10 cellular contexts compared by ENCODE assay signal in genomic region chr5:14173419-14174234, GRCh38. TPM values are rescaled to one million over a fixed set of nuclear protein-coding genes. Genes with fewer than 3 reads are reported as not detected.
DNase-seq lines count a peak whose midpoint lies in the region; ATAC-seq, FAIRE-seq and TF ChIP-seq lines count a peak whose summit lies in the region.
"Had no signal": no experiment of that assay in that cellular context is flagged by ENCODE, and none has a peak within 500 bp of the region (broad histone marks: within the 10 kb centered on the region; RNA-seq: fewer than 3 reads in every experiment).

No MANE protein-coding gene starts in this region.

- H3K4me3 ChIP-seq in GM12878, result peak overlapping the region; percentile 62
- H3K4me3 ChIP-seq: tibial artery had no signal

- no peaks in the 10 kb centered on the region for H3K9me3 Mint-ChIP-seq in nephron progenitor cell
- H3K9me3 Mint-ChIP-seq: activated T-cell treated with anti-CD3 and anti-CD28 coated beads, Interleukin-2, amount 50 U/mL, for 72 hours had no signal

- H4K20me1 ChIP-seq in GM12878 (ENCODE audit: control insufficient read depth, insufficient read depth), result no peaks in the 10 kb centered on the region

- intact Hi-C loops in GM12878 (cut with micrococcal nuclease; ENCODE audit: unreplicated experiment), result loop anchor here (1.0 to 2.0 kb wide), 3 partner anchors 17 to 36 kb away; no protein-coding TSS in a partner anchor

- CTCF ChIA-PET in GM12878 (lab: Yijun Ruan, JAX), result interaction anchor here (0.7 to 1.8 kb wide), 7 partner anchors 9 to 71 kb away, joined by 3 to 5 read pairs (median 3); no protein-coding TSS in a partner anchor

- no peak for FAIRE-seq in GM12878 (lab: Jason Lieb, UNC)

- TF ChIP-seq CTCF in GM12878 (IDR thresholded peaks at IDR 0.05 in 2 of 3, conservative IDR thresholded peaks at IDR 0.05 in 1 of 3; ENCODE audit: control insufficient read depth in 2 of 3, extremely low read depth in 1 of 3, insufficient read depth in 1 of 3, low read depth in 3 of 3, low read length in 3 of 3) (no peak), nephron progenitor cell (IDR thresholded peaks at IDR 0.05) (no peak)

- RAD21 ChIA-PET in GM12878 (lab: Charles Lee; ENCODE audit: unreplicated experiment), result interaction anchor here (0.6 to 20.6 kb wide), 8 partner anchors 13 to 104 kb away, joined by 3 to 344 read pairs (median 4); partner anchors contain the start of gene TRIO

- ATAC-seq in GM18511 (IDR thresholded peaks at IDR 0.05; ENCODE audit: unreplicated experiment) (peak; percentile 14), HG02852 (IDR thresholded peaks at IDR 0.05; ENCODE audit: unreplicated experiment) (peak; percentile 0), GM12878 (peak; percentile 21)
- ATAC-seq: activated T-cell treated with anti-CD3 and anti-CD28 coated beads, Interleukin-2, amount 50 U/mL, for 72 hours had no signal

- POLR2A ChIA-PET in GM12878 (lab: Charles Lee), result interaction anchor here (1.0 to 13.8 kb wide), 8 partner anchors 11 to 97 kb away, joined by 4 to 314 read pairs (median 12); partner anchors contain the start of gene TRIO

- peak overlapping the region; percentile 44 for H2AFZ ChIP-seq in GM12878 (ENCODE audit: control insufficient read depth, low read depth, low read length)

- DNase-seq in GM12878 (ENCODE audit: low read depth, low spot score) (no peak), nephron progenitor cell (no peak), G401 (ENCODE audit: low spot score) (no peak), cerebellar cortex (ENCODE audit: low spot score) (no peak), T-helper 9 cell (no peak), NCI-H2029 treated with DMSO at 0.1 percent for 48 hours (lab: John Stamatoyannopoulos, UW) (no peak)
- DNase-seq: activated T-cell treated with anti-CD3 and anti-CD28 coated beads, Interleukin-2, amount 50 U/mL, for 72 hours; tibial artery had no signal

- peak overlapping the region; percentile 48 for H3K9ac ChIP-seq in GM12878 (ENCODE audit: control insufficient read depth, insufficient read depth, low read length)

- TSS peak; percentile 71 for BruUV-seq in GM12878 (replicated peaks; lab: Mats Ljungman, UMichigan)

- peak overlapping the region; percentile 81 for H3K4me3 Mint-ChIP-seq in nephron progenitor cell

- SMC1A ChIA-PET in GM12878 (lab: Charles Lee; ENCODE audit: uncharacterized antibody, unreplicated experiment), result interaction anchor here (0.9 to 16.4 kb wide), 9 partner anchors 9 to 94 kb away, joined by 3 to 430 read pairs (median 6); no protein-coding TSS in a partner anchor

- WGBS in GM12878 (ENCODE audit: insufficient coverage, insufficient replicate concordance, low lambda C conversion rate, missing lambda C conversion rate), result 37% methylated on average over 14 of the region's 14 CpGs

- H3K27me3 ChIP-seq in GM12878 (replicated peaks in 1 of 2; ENCODE audit: control insufficient read depth in 2 of 2, insufficient read depth in 2 of 2, low read length in 1 of 2), result no peaks in the 10 kb centered on the region
- H3K27me3 ChIP-seq: tibial artery had no signal

- no peaks in the 10 kb centered on the region for H3K36me3 Mint-ChIP-seq in nephron progenitor cell (ENCODE audit: low read depth)

- no peaks in the 10 kb centered on the region for H3K36me3 ChIP-seq in GM12878 (ENCODE audit: control insufficient read depth in 2 of 2, insufficient read depth in 2 of 2, low read length in 1 of 2)
- H3K36me3 ChIP-seq: tibial artery had no signal

- H3K9me3 ChIP-seq in GM12878 (replicated peaks; ENCODE audit: control insufficient read depth, insufficient read depth, low read length), result no peaks in the 10 kb centered on the region
- H3K9me3 ChIP-seq: tibial artery had no signal

- peaks cover 56% of the 10 kb centered on the region for H3K4me1 ChIP-seq in GM12878 (ENCODE audit: control insufficient read depth, insufficient read depth, low read length)

- peak overlapping the region; percentile 92 for H3K4me2 ChIP-seq in GM12878 (ENCODE audit: control insufficient read depth, insufficient read depth)

- in situ Hi-C loops in GM12878 (cut with MboI) (loop anchor here (25.0 kb wide), 1 partner anchor 489 kb away; the partner anchor contains the start of gene OTULIN), G401 (cut with HindIII; ENCODE audit: low sequenced_read_pairs) (no loop called here)

- H3K79me2 ChIP-seq in GM12878 (ENCODE audit: control insufficient read depth, insufficient read depth, low read length), result peaks cover 96% of the 10 kb centered on the region

- no peak for TF ChIP-seq EP300 in GM12878 (IDR thresholded peaks at IDR 0.05; ENCODE audit: borderline replicate concordance in 1 of 2, control insufficient read depth in 1 of 2, low read depth in 2 of 2, low read length in 2 of 2)

- H3K27ac ChIP-seq in GM12878 (ENCODE audit: control insufficient read depth, insufficient read depth), result peak overlapping the region; percentile 71
- H3K27ac ChIP-seq: tibial artery had no signal

- TF ChIP-seq POLR2A in GM12878 (IDR thresholded peaks at IDR 0.05; ENCODE audit: low read depth, low read length), result no peak

- H3K27ac Mint-ChIP-seq in nephron progenitor cell, result peak overlapping the region; percentile 99
- H3K27ac Mint-ChIP-seq: activated T-cell treated with anti-CD3 and anti-CD28 coated beads, Interleukin-2, amount 50 U/mL, for 72 hours had no signal

- H3K4me1 Mint-ChIP-seq in nephron progenitor cell, result peaks cover 81% of the 10 kb centered on the region

- no peaks in the 10 kb centered on the region for H3K27me3 Mint-ChIP-seq in nephron progenitor cell (ENCODE audit: low read depth, poor library complexity)

- TF ChIP-seq RAD21 in GM12878 (IDR thresholded peaks at IDR 0.05; ENCODE audit: insufficient read depth, low read depth, low read length), result no peak

TF ChIP-seq in GM12878, 131 proteins besides CTCF, POLR2A, EP300 and RAD21:
- no peak for TF ChIP-seq USF2 (IDR thresholded peaks at IDR 0.05; ENCODE audit: borderline replicate concordance, low read depth, low read length)
- TF ChIP-seq MLLT1 (IDR thresholded peaks at IDR 0.05), result peak; percentile 24; the same call in 1 of the 2 replicates
TF ChIP-seq in GM12878: peak in this region for 1.

RNA-seq across cellular contexts. Expression of gene TRIO, which starts 30.5 kb away (rescaled TPM):
- total RNA-seq in GM12878 (2013; cell fraction: nucleolus; rRNA removed), result 1,689 and 1,819 TPM in 2 replicates
- total RNA-seq in GM12878 (2014; rRNA removed) (49.0 and 50.6 TPM in 2 replicates), GM12878 (2014; rRNA removed; fragmentation: Illumina TruSeq; extraction: Trizol) (48.9 and 56.3 TPM in 2 replicates), GM12878 (2021) (87.3 and 96.4 TPM in 2 replicates)
- polyA plus RNA-seq in GM12878 (2011; ENCODE audit: low read depth), result 62.6 TPM
- polyA plus RNA-seq in GM12878 (2011; rRNA removed) (67.6 and 71.9 TPM in 2 replicates), GM12878 (2014; fragmentation: Illumina TruSeq; extraction: Trizol) (41.3 and 57.2 TPM in 2 replicates), GM12878 (2014; fragmentation: Nextera tagmentation; extraction: Ambion mirVana) (1 to 10 TPM; 5.1 to 5.8 TPM), GM12878 (2014; rRNA removed) (40.2 and 49.4 TPM in 2 replicates), GM12878 (2016; fragmentation: Nextera tagmentation; extraction: Ambion mirVana) (10 to 100 TPM in 1 of 2 experiments, 1 to 10 TPM in 1; 10.0 to 11.2 TPM)
- 46.8 and 51.7 TPM in 2 replicates for polyA plus RNA-seq in GM12878 (2011; cell fraction: cytosol; rRNA removed)
- polyA plus RNA-seq in GM12878 (2011; cell fraction: nucleus; rRNA removed), result 366 and 390 TPM in 2 replicates
- 54.9 and 67.5 TPM in 2 replicates for polyA plus RNA-seq in GM12878 (2012)
- 414 and 436 TPM in 2 replicates for polyA minus RNA-seq in GM12878 (2011; rRNA and poly(A)+ RNA removed)
- polyA minus RNA-seq in GM12878 (2011; cell fraction: cytosol; rRNA and poly(A)+ RNA removed), result 45.6 and 49.8 TPM in 2 replicates
- 344 and 514 TPM in 2 replicates for polyA minus RNA-seq in GM12878 (2011; cell fraction: nucleus; rRNA and poly(A)+ RNA removed)
- total RNA-seq in G401 (2014; rRNA removed; shearing (Covaris generic)), result 42.1 and 50.0 TPM in 2 replicates
